In genomic region chr3:178419078-178419477, GRCh38 we compare ENCODE assay signal across 10 cellular contexts.
DNase-seq lines count a peak whose midpoint lies in the region; ATAC-seq and TF ChIP-seq lines count a peak whose summit lies in the region.
"Had no signal": no experiment of that assay in that cellular context is flagged by ENCODE, and none has a peak within 500 bp of the region (broad histone marks: within the 10 kb centered on the region; RNA-seq: fewer than 3 reads in every experiment).

No MANE protein-coding gene starts in this region.

- no CpG with 5 or more reads among the region's 4 CpGs for WGBS in mesendoderm (ENCODE audit: extremely low coverage, insufficient coverage, low lambda C conversion rate)

- H3K36me3 ChIP-seq in rectal smooth muscle tissue (ENCODE audit: control insufficient read depth, insufficient read depth, low read length): no peaks in the 10 kb centered on the region
- no peaks in the 10 kb centered on the region for H3K36me3 ChIP-seq in mesendoderm (ENCODE audit: control insufficient read depth, insufficient read depth, low read length)

- no peak overlapping the region for H3K4me2 ChIP-seq in mesendoderm (ENCODE audit: low read length)

- no peak overlapping the region for H3K56ac ChIP-seq in mesendoderm (ENCODE audit: low read length)

- no peak overlapping the region for H4K5ac ChIP-seq in mesendoderm (ENCODE audit: low read length)

- H3K27me3 ChIP-seq in rectal smooth muscle tissue (ENCODE audit: control insufficient read depth, insufficient read depth, low read length) (no peaks in the 10 kb centered on the region), mesendoderm (ENCODE audit: insufficient read depth, low read length, poor library complexity) (no peaks in the 10 kb centered on the region)

- no peak for TF ChIP-seq CTCF in cardiac fibroblast (IDR thresholded peaks at IDR 0.05; ENCODE audit: low read depth, low read length)

- H2BK15ac ChIP-seq in mesendoderm (replicated peaks; ENCODE audit: low read depth): no peak overlapping the region

- no peak for ATAC-seq in HG03432 (IDR thresholded peaks at IDR 0.05; ENCODE audit: unreplicated experiment)
- ATAC-seq: activated T-cell treated with anti-CD3 and anti-CD28 coated beads, Interleukin-2, amount 50 U/mL, for 4 hours had no signal

- H3K18ac ChIP-seq in mesendoderm (ENCODE audit: low read length): no peak overlapping the region

- H4K8ac ChIP-seq in mesendoderm (ENCODE audit: low read depth, low read length): no peak overlapping the region

- H2BK5ac ChIP-seq in mesendoderm (ENCODE audit: low read length): no peak overlapping the region

- H3K4me1 ChIP-seq in rectal smooth muscle tissue (ENCODE audit: control insufficient read depth, insufficient read depth, low read length) (peaks cover 7% of the 10 kb centered on the region), mesendoderm (ENCODE audit: control insufficient read depth, low read depth, low read length) (no peaks in the 10 kb centered on the region)

- H3K79me2 ChIP-seq in mesendoderm (ENCODE audit: control insufficient read depth, insufficient read depth, low read length): no peaks in the 10 kb centered on the region

- H2AK5ac ChIP-seq in mesendoderm (ENCODE audit: low read length): no peak overlapping the region

- H3K9ac ChIP-seq in rectal smooth muscle tissue (ENCODE audit: low read length) (no peak overlapping the region), mesendoderm (ENCODE audit: low read length) (no peak overlapping the region)

- no peaks in the 10 kb centered on the region for H3K79me1 ChIP-seq in mesendoderm (ENCODE audit: low read length)

- no peak overlapping the region for H3K23ac ChIP-seq in mesendoderm (ENCODE audit: low read length)

- no peak overlapping the region for H2BK120ac ChIP-seq in mesendoderm (ENCODE audit: low read depth, low read length)

- DNase-seq in DMS153 (lab: John Stamatoyannopoulos, UW) (peak; percentile 39), DMS153 treated with DMSO at 0.1 percent for 48 hours (lab: John Stamatoyannopoulos, UW; ENCODE audit: unreplicated experiment) (no peak), NCI-H226 (peak; percentile 61), cardiac fibroblast (ENCODE audit: low read depth in 2 of 2) (peak; percentile 17 to 78), mesendoderm (no peak)
- no peak for DNase-seq in activated effector memory CD4-positive, alpha-beta T cell treated with anti-CD3 and anti-CD28 coated beads, Interleukin-2, amount 50 U/mL, for 16 hours
- DNase-seq: activated T-cell treated with anti-CD3 and anti-CD28 coated beads, Interleukin-2, amount 50 U/mL, for 4 hours had no signal

- H3K4ac ChIP-seq in mesendoderm (ENCODE audit: low read depth, low read length): no peak overlapping the region

- H3K4me3 ChIP-seq in cardiac fibroblast (replicated peaks in 1 of 2; ENCODE audit: low read depth in 2 of 2, low read length in 2 of 2) (no peak overlapping the region), rectal smooth muscle tissue (ENCODE audit: low read length) (no peak overlapping the region), mesendoderm (ENCODE audit: low read length) (no peak overlapping the region)

- H3K27ac ChIP-seq in rectal smooth muscle tissue (ENCODE audit: low read depth, low read length) (peak overlapping the region; percentile 22), mesendoderm (ENCODE audit: low read depth, low read length) (no peak overlapping the region)
- H3K27ac ChIP-seq: 22Rv1 had no signal

Comparison
In these comparisons a context has a peak if more than half of its experiments do, and no peak if none do; other contexts are left out.
1. DNase-seq: peak in DMS153 (single experiment), NCI-H226 (single experiment) and cardiac fibroblast (2 of 2); none in DMS153 treated with DMSO at 0.1 percent for 48 hours (single experiment), activated effector memory CD4-positive, alpha-beta T cell treated with anti-CD3 and anti-CD28 coated beads, Interleukin-2, amount 50 U/mL, for 16 hours (single experiment) and mesendoderm (single experiment).